Comparison of ENCODE assay signal across 12 cellular contexts in genomic region chr14:88352299-88353097, GRCh38. TPM values are rescaled to one million over a fixed set of nuclear protein-coding genes. Genes with fewer than 3 reads are reported as not detected.
DNase-seq lines count a peak whose midpoint lies in the region.
"Had no signal": no experiment of that assay in that cellular context is flagged by ENCODE, and none has a peak within 500 bp of the region (broad histone marks: within the 10 kb centered on the region; RNA-seq: fewer than 3 reads in every experiment).

No MANE protein-coding gene starts in this region.

- POLR2A ChIA-PET in activated CD4-positive, alpha-beta T cell treated with anti-CD3 and anti-CD28 coated beads, Interleukin-2, amount 10 ng/mL, durations not matched to agents 7 days and 5 days (lab: Charles Lee) = no interaction called here

- no peaks in the 10 kb centered on the region for H3K9me3 Mint-ChIP-seq in activated CD4-positive, alpha-beta T cell treated with anti-CD3 and anti-CD28 coated beads, Interleukin-2, amount 10 ng/mL, durations not matched to agents 7 days and 5 days
- H3K9me3 Mint-ChIP-seq: activated T-cell treated with anti-CD3 and anti-CD28 coated beads, Interleukin-2, amount 50 U/mL, for 72 hours had no signal

- DNase-seq in DMS53 treated with DMSO at 0.1 percent for 48 hours (lab: John Stamatoyannopoulos, UW; ENCODE audit: unreplicated experiment) = peak; percentile 87
- DNase-seq in NCI-H187 treated with DMSO at 0.1 percent for 48 hours (lab: John Stamatoyannopoulos, UW) = peak; percentile 98
- peak; percentile 90 for DNase-seq in SHP77 treated with DMSO at 0.1 percent for 48 hours (lab: John Stamatoyannopoulos, UW)
- DNase-seq in left kidney (ENCODE audit: low read depth, low spot score) = peak; percentile 69
- DNase-seq in Kasumi-1 (lab: John Stamatoyannopoulos, UW) = no peak
- DNase-seq in HCEC 1CT = no peak
- DNase-seq in HPDE6-E6E7 (ENCODE audit: extremely low spot score) = no peak
- DNase-seq in activated CD4-positive, alpha-beta T cell treated with anti-CD3 and anti-CD28 coated beads, Interleukin-2, amount 10 ng/mL, durations not matched to agents 7 days and 5 days = no peak
- DNase-seq: activated T-cell treated with anti-CD3 and anti-CD28 coated beads, Interleukin-2, amount 50 U/mL, for 72 hours; BE2C; GOT3; left cardiac atrium had no signal

- CTCF ChIA-PET in activated CD4-positive, alpha-beta T cell treated with anti-CD3 and anti-CD28 coated beads, Interleukin-2, amount 10 ng/mL, durations not matched to agents 7 days and 5 days (lab: Charles Lee) = interaction anchor here (0.6 kb wide), 1 partner anchor 17 kb away, joined by 3 read pairs; no protein-coding TSS in a partner anchor

- no peak overlapping the region for H3K27ac Mint-ChIP-seq in activated CD4-positive, alpha-beta T cell treated with anti-CD3 and anti-CD28 coated beads, Interleukin-2, amount 10 ng/mL, durations not matched to agents 7 days and 5 days
- H3K27ac Mint-ChIP-seq: activated T-cell treated with anti-CD3 and anti-CD28 coated beads, Interleukin-2, amount 50 U/mL, for 72 hours had no signal

- H3K4me3 Mint-ChIP-seq in activated CD4-positive, alpha-beta T cell treated with anti-CD3 and anti-CD28 coated beads, Interleukin-2, amount 10 ng/mL, durations not matched to agents 7 days and 5 days = no peak overlapping the region
- H3K4me3 Mint-ChIP-seq: activated T-cell treated with anti-CD3 and anti-CD28 coated beads, Interleukin-2, amount 50 U/mL, for 72 hours had no signal

- H3K4me1 Mint-ChIP-seq in activated CD4-positive, alpha-beta T cell treated with anti-CD3 and anti-CD28 coated beads, Interleukin-2, amount 10 ng/mL, durations not matched to agents 7 days and 5 days = no peaks in the 10 kb centered on the region

- no peaks in the 10 kb centered on the region for H3K27me3 Mint-ChIP-seq in activated CD4-positive, alpha-beta T cell treated with anti-CD3 and anti-CD28 coated beads, Interleukin-2, amount 10 ng/mL, durations not matched to agents 7 days and 5 days

- H3K36me3 Mint-ChIP-seq in activated CD4-positive, alpha-beta T cell treated with anti-CD3 and anti-CD28 coated beads, Interleukin-2, amount 10 ng/mL, durations not matched to agents 7 days and 5 days (ENCODE audit: low read depth) = no peaks in the 10 kb centered on the region

RNA-seq across cellular contexts. Expression of gene KCNK10, which starts 29.4 kb away (rescaled TPM):
- not detected for total RNA-seq in activated CD4-positive, alpha-beta T cell treated with anti-CD3 and anti-CD28 coated beads, Interleukin-2, amount 10 ng/mL, durations not matched to agents 7 days and 5 days
- total RNA-seq: left cardiac atrium had no signal

RNA-seq across cellular contexts. Expression of gene SPATA7, which starts 33.0 kb away (rescaled TPM):
- 1 to 10 TPM; 3.3 to 4.4 TPM for total RNA-seq in activated CD4-positive, alpha-beta T cell treated with anti-CD3 and anti-CD28 coated beads, Interleukin-2, amount 10 ng/mL, durations not matched to agents 7 days and 5 days

Comparison
In these comparisons a context has a peak if more than half of its experiments do, and no peak if none do; other contexts are left out.
1. DNase-seq: peak in DMS53 treated with DMSO at 0.1 percent for 48 hours (single experiment), NCI-H187 treated with DMSO at 0.1 percent for 48 hours (single experiment), SHP77 treated with DMSO at 0.1 percent for 48 hours (single experiment) and left kidney (single experiment); none in Kasumi-1 (0 of 2), HCEC 1CT (single experiment), HPDE6-E6E7 (single experiment) and activated CD4-positive, alpha-beta T cell treated with anti-CD3 and anti-CD28 coated beads, Interleukin-2, amount 10 ng/mL, durations not matched to agents 7 days and 5 days (single experiment).